In the genomic region with DNA sequence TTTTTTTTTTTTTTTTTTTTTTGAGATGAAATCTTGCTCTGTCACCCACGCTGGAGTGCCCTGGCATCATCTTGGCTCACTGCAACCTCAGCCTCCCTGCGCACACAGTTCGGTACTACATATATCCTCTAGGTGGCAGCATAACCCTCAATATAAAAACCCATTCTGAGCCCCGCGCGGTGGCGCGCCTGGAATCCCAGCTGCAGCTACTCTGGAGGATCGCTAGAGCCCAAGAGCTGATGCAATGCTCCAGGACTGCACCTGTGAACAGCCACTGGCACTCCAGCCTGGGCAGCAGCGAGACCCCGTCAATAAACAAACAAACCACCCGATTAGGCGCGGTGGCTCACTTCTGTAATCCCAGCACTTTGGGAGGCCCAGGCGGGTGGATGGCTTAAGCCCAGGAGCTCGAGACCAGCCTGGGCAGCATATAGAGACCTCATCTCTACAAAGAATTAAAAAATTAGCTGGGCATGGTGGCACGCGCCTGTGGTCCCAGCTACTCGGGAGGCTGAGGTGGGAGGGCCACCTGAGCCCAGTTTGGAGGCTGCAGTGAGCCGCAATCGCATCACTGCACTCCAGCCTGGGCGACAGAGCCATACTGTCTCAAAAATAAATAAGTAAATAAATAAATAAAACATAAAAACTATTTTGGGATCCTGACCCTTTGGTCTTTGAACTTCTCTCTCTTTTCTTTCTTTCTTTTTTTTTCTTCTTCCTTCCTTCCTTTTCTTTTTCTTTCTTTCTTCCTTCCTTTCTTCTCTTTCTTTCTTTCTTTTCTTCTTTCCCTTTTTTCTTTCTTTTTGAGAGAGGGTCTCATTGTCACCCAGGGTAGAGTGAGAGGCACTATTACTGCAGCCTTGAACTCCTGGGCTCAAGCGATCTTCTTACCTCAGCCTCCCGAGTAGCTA, we compare ENCODE assay signal across 8 cellular contexts. TPM values are rescaled to one million over a fixed set of nuclear protein-coding genes. Genes with fewer than 3 reads are reported as not detected.
DNase-seq lines count a peak whose midpoint lies in the region; ATAC-seq and TF ChIP-seq lines count a peak whose summit lies in the region.

No MANE protein-coding gene starts in this region.

- peak; percentile 59 for TF ChIP-seq CTCF in kidney epithelial cell (IDR thresholded peaks at IDR 0.05; ENCODE audit: insufficient read depth, low read length, poor library complexity, severe bottlenecking)

- DNase-seq in AG08395 (ENCODE audit: low spot score) (peak; percentile 74), NCI-H510A (lab: John Stamatoyannopoulos, UW) (peak; percentile 96), kidney epithelial cell (ENCODE audit: low read depth) (peak; percentile 70)
- peak; percentile 58 for DNase-seq in activated CD4-positive, alpha-beta T cell treated with anti-CD3 and anti-CD28 coated beads for 1 hour
- DNase-seq in central memory CD4-positive, alpha-beta T cell, result peak; percentile 71
- DNase-seq in stimulated activated CD4-positive, alpha-beta T cell treated with anti-CD3 and anti-CD28 coated beads, Interleukin-2, amount 100 ng/mL, for 24 hours, result peak; percentile 75 to 77

- ATAC-seq in GM18909 (IDR thresholded peaks at IDR 0.05; ENCODE audit: poor library complexity, unreplicated experiment), result peak; percentile 80
- peak; percentile 62 for ATAC-seq in HG03460 (IDR thresholded peaks at IDR 0.05; ENCODE audit: unreplicated experiment)

- no peaks in the 10 kb centered on the region for H3K27me3 ChIP-seq in kidney epithelial cell (ENCODE audit: control insufficient read depth, insufficient read depth, low read length)

- no peaks in the 10 kb centered on the region for H3K36me3 ChIP-seq in kidney epithelial cell (ENCODE audit: control insufficient read depth, insufficient read depth, low read length)

- H3K4me3 ChIP-seq in kidney epithelial cell (ENCODE audit: low read depth, low read length), result no peak overlapping the region

RNA-seq across cellular contexts. Expression of gene AKAP10, which starts 15.4 kb away (rescaled TPM):
- 14.9 and 18.1 TPM in 2 replicates for total RNA-seq in kidney epithelial cell

RNA-seq across cellular contexts. Expression of gene SPECC1, which starts 16.1 kb away (rescaled TPM):
- total RNA-seq in kidney epithelial cell, result 62.3 and 64.6 TPM in 2 replicates
